ENCODE assay signal across 8 cellular contexts in the genomic region with DNA sequence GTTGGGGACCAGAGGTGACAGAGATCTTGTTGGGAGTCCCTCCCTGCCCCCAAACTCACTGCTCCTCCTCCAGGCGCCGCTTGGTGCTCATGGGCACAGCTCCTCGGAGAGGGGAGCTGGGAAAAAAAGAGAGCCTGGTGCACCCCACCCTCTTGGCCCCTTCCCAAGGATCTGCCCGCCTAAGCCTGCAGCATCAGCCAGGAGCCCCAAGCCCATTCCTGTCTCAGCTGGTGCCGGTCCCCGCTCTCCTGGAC. TPM values are rescaled to one million over a fixed set of nuclear protein-coding genes. Genes with fewer than 3 reads are reported as not detected.
A peak's percentile ranks its signal among the peaks of the same experiment; 100 is the strongest.
DNase-seq lines count a peak whose midpoint lies in the region; ATAC-seq and TF ChIP-seq lines count a peak whose summit lies in the region.

No MANE protein-coding gene starts in this region.

- ATAC-seq in Panc1 = peak; percentile 46
- no peak for ATAC-seq in HG03354 (IDR thresholded peaks at IDR 0.05; ENCODE audit: poor library complexity, severe bottlenecking, unreplicated experiment)

- peak overlapping the region; percentile 100 for H2BK5ac ChIP-seq in mesenchymal stem cell (ENCODE audit: low read depth, low read length, poor library complexity, severe bottlenecking)

- peak overlapping the region; percentile 99 for H2AK5ac ChIP-seq in mesenchymal stem cell (ENCODE audit: low read length, severe bottlenecking)

- TF ChIP-seq CTCF in Panc1 (IDR thresholded peaks at IDR 0.05) (no peak), tibial artery (IDR thresholded peaks at IDR 0.05) (no peak)

- H4K8ac ChIP-seq in mesenchymal stem cell (ENCODE audit: low read length) = peak overlapping the region; percentile 92

- peak; percentile 59 for DNase-seq in activated T-cell treated with anti-CD3 and anti-CD28 coated beads, Interleukin-2, amount 50 U/mL, for 1 hour
- no peak for DNase-seq in activated T-cell treated with anti-CD3 and anti-CD28 coated beads for 4 hours
- peak; percentile 87 for DNase-seq in Panc1 (ENCODE audit: low read depth, low spot score)
- DNase-seq in cerebellar cortex (ENCODE audit: low spot score) = peak; percentile 80
- DNase-seq in mesenchymal stem cell = no peak
- no peak for DNase-seq in tibial artery
- no peak for DNase-seq in NCI-H187 (lab: John Stamatoyannopoulos, UW)

- H3K4me3 ChIP-seq in Panc1 (ENCODE audit: low read depth in 2 of 2, low read length in 2 of 2) (peak overlapping the region; percentile 94 to 95), mesenchymal stem cell (ENCODE audit: insufficient read depth in 1 of 2, low read depth in 1 of 2, low read length in 2 of 2) (peak overlapping the region; percentile 57 to 89), tibial artery (peak overlapping the region; percentile 73 to 88)

- H3K9me3 ChIP-seq in Panc1 (ENCODE audit: control insufficient read depth, insufficient read depth, low read depth, low read length) = no peaks in the 10 kb centered on the region
- H3K9me3 ChIP-seq in mesenchymal stem cell (ENCODE audit: control insufficient read depth, low read length) = no peaks in the 10 kb centered on the region
- no peaks in the 10 kb centered on the region for H3K9me3 ChIP-seq in tibial artery

- peak overlapping the region; percentile 85 for H3K4me2 ChIP-seq in mesenchymal stem cell (ENCODE audit: low read length, poor library complexity, severe bottlenecking)

- no peaks in the 10 kb centered on the region for H3K27me3 ChIP-seq in Panc1 (ENCODE audit: control insufficient read depth, insufficient read depth, low read length)
- peaks cover under 1 to 4% of the 10 kb centered on the region in 2 experiments for H3K27me3 ChIP-seq in mesenchymal stem cell (ENCODE audit: control insufficient read depth in 1 of 2, insufficient read depth in 1 of 2, low read length in 2 of 2)
- peaks cover 0 to 12% of the 10 kb centered on the region in 2 donors for H3K27me3 ChIP-seq in tibial artery

- no peak overlapping the region for H2AFZ ChIP-seq in mesenchymal stem cell (ENCODE audit: low read depth, low read length)

- peak overlapping the region; percentile 94 to 98 for H3K18ac ChIP-seq in mesenchymal stem cell (ENCODE audit: low read depth in 1 of 2, low read length in 2 of 2)

- in situ Hi-C loops in Panc1 (cut with HindIII; ENCODE audit: low pct_unique_long_range_greater_than_20kb, low sequenced_read_pairs) = no loop called here

- H3K27ac ChIP-seq in Panc1 (ENCODE audit: low read length) = peak overlapping the region; percentile 99
- peak overlapping the region; percentile 100 for H3K27ac ChIP-seq in mesenchymal stem cell (ENCODE audit: low read length, poor library complexity, severe bottlenecking)
- peak overlapping the region; percentile 95 to 96 for H3K27ac ChIP-seq in tibial artery

- peak overlapping the region; percentile 77 to 87 for H3K4ac ChIP-seq in mesenchymal stem cell (ENCODE audit: low read depth in 1 of 2, low read length in 2 of 2)

- 6% methylated on average over 6 of the region's 6 CpGs for WGBS in mesenchymal stem cell

- peaks cover 6% of the 10 kb centered on the region for H3K79me1 ChIP-seq in mesenchymal stem cell (replicated peaks; ENCODE audit: low read length, poor library complexity, severe bottlenecking)

- H2BK15ac ChIP-seq in mesenchymal stem cell (ENCODE audit: low read depth, poor library complexity, severe bottlenecking) = no peak overlapping the region

- H3K23ac ChIP-seq in mesenchymal stem cell (ENCODE audit: low read length in 2 of 2) = peak overlapping the region in 1 of 2 experiments; percentile 85

- BruUV-seq in Panc1 (replicated peaks; lab: Mats Ljungman, UMichigan) = no TSS peak

- H3K4me1 ChIP-seq in Panc1 (ENCODE audit: control insufficient read depth, insufficient read depth, low read length) = peaks cover 16% of the 10 kb centered on the region
- H3K4me1 ChIP-seq in mesenchymal stem cell (ENCODE audit: control insufficient read depth, insufficient read depth, low read depth, low read length) = peaks cover 27% of the 10 kb centered on the region
- H3K4me1 ChIP-seq in tibial artery = peaks cover 0 to 54% (median 42%) of the 10 kb centered on the region in 4 donors

- H3K9ac ChIP-seq in mesenchymal stem cell (ENCODE audit: low read length) = peak overlapping the region; percentile 100

- POLR2A ChIA-PET in Panc1 (lab: Charles Lee) = interaction anchor here (0.6 kb wide), 2 partner anchors 32 to 1144 kb away, joined by 3 read pairs; no protein-coding TSS in a partner anchor

- H3K36me3 ChIP-seq in Panc1 (ENCODE audit: control insufficient read depth, insufficient read depth, low read length) (peaks cover 9% of the 10 kb centered on the region), mesenchymal stem cell (ENCODE audit: control insufficient read depth in 1 of 2, insufficient read depth in 2 of 2, low read depth in 1 of 2, low read length in 2 of 2) (peaks cover 24 to 50% of the 10 kb centered on the region in 2 experiments), tibial artery (peaks cover 0 to 21% (median 16%) of the 10 kb centered on the region in 3 donors)

- intact Hi-C loops in Panc1 (cut with micrococcal nuclease; ENCODE audit: unreplicated experiment) = no loop called here
- intact Hi-C loops in tibial artery (cut with DNase I; ENCODE audit: low total_unique reads) = no loop called here

- peak overlapping the region in 1 of 2 experiments; percentile 89 for H3K14ac ChIP-seq in mesenchymal stem cell (ENCODE audit: low read length in 2 of 2)

- peak overlapping the region; percentile 6 to 93 for H2BK12ac ChIP-seq in mesenchymal stem cell (ENCODE audit: low read length in 2 of 2)

- H2BK120ac ChIP-seq in mesenchymal stem cell (ENCODE audit: low read depth, low read length) = peak overlapping the region; percentile 80

- peak overlapping the region; percentile 96 for H4K91ac ChIP-seq in mesenchymal stem cell (ENCODE audit: low read length)

- CTCF ChIA-PET in Panc1 (lab: Charles Lee) = interaction anchor here (0.7 to 1.2 kb wide), 3 partner anchors 8 to 20 kb away, joined by 3 to 5 read pairs (median 4); no protein-coding TSS in a partner anchor

RNA-seq across cellular contexts. Expression of a gene that starts 0.4 kb away (rescaled TPM):
- 67.3 TPM for total RNA-seq in Panc1 (2021; ENCODE audit: unreplicated experiment)
- polyA plus RNA-seq in Panc1 (2012; ENCODE audit: insufficient read length) = 179 TPM
- 159 TPM for polyA plus RNA-seq in mesenchymal stem cell (2013, experiment 1 of 2)
- polyA plus RNA-seq in mesenchymal stem cell (2013, experiment 2 of 2) = 165 TPM

RNA-seq across cellular contexts. Expression of a gene that starts 0.5 kb away (rescaled TPM):
- total RNA-seq in Panc1 (2021; ENCODE audit: unreplicated experiment) = 56.7 TPM
- 65.2 TPM for polyA plus RNA-seq in Panc1 (2012; ENCODE audit: insufficient read length)
- 11.3 TPM for polyA plus RNA-seq in mesenchymal stem cell (2013, experiment 1 of 2)
- polyA plus RNA-seq in mesenchymal stem cell (2013, experiment 2 of 2) = 11.1 TPM

RNA-seq across cellular contexts. Expression of a gene that starts 3.2 kb away (rescaled TPM):
- total RNA-seq in Panc1 (2021; ENCODE audit: unreplicated experiment) = 156 TPM
- 172 TPM for polyA plus RNA-seq in Panc1 (2012; ENCODE audit: insufficient read length)
- 95.1 TPM for polyA plus RNA-seq in mesenchymal stem cell (2013, experiment 1 of 2)
- polyA plus RNA-seq in mesenchymal stem cell (2013, experiment 2 of 2) = 95.0 TPM

RNA-seq across cellular contexts. Expression of a gene that starts 5.4 kb away (rescaled TPM):
- 1.2 TPM for total RNA-seq in Panc1 (2021; ENCODE audit: unreplicated experiment)
- 1.1 TPM for polyA plus RNA-seq in Panc1 (2012; ENCODE audit: insufficient read length)
- 0.04 TPM for polyA plus RNA-seq in mesenchymal stem cell (2013, experiment 1 of 2)
- polyA plus RNA-seq in mesenchymal stem cell (2013, experiment 2 of 2) = 0.14 TPM

RNA-seq across cellular contexts. Expression of a gene that starts 10.6 kb away (rescaled TPM):
- 1.6 TPM for total RNA-seq in Panc1 (2021; ENCODE audit: unreplicated experiment)
- polyA plus RNA-seq in Panc1 (2012; ENCODE audit: insufficient read length) = 1.3 TPM
- polyA plus RNA-seq in mesenchymal stem cell (2013, experiment 1 of 2) = not detected
- not detected for polyA plus RNA-seq in mesenchymal stem cell (2013, experiment 2 of 2)

Comparison
In these comparisons a context has a peak if more than half of its experiments do, and no peak if none do; other contexts are left out.
1. DNase-seq: peak in activated T-cell treated with anti-CD3 and anti-CD28 coated beads, Interleukin-2, amount 50 U/mL, for 1 hour (single experiment), Panc1 (single experiment) and cerebellar cortex (single experiment); none in activated T-cell treated with anti-CD3 and anti-CD28 coated beads for 4 hours (single experiment), mesenchymal stem cell (single experiment), tibial artery (0 of 2) and NCI-H187 (0 of 2).
2. Peak in every context shown above with its lines, with median percentiles within 50 percentile points of each other: H3K27ac ChIP-seq and H3K4me3 ChIP-seq.